ENCODE assay signal across 10 cellular contexts in genomic region chr2:108928660-108929377, GRCh38.
"Had no signal": no experiment of that assay in that cellular context is flagged by ENCODE, and none has a peak within 500 bp of the region (broad histone marks: within the 10 kb centered on the region; RNA-seq: fewer than 3 reads in every experiment).

No MANE protein-coding gene starts in this region.

- H3K9me3 ChIP-seq: ascending aorta, stomach, thyroid gland, vagina had no signal

- H3K27me3 Mint-ChIP-seq: activated CD4-positive, alpha-beta memory T cell treated with anti-CD3 and anti-CD28 coated beads, Interleukin-2, amount 10 ng/mL, durations not matched to agents 7 days and 5 days; activated CD4-positive, alpha-beta T cell treated with anti-CD3 and anti-CD28 coated beads for 36 hours; activated naive CD8-positive, alpha-beta T cell treated with anti-CD3 and anti-CD28 coated beads, Interleukin-2, amount 50 U/mL, for 24 hours had no signal

- H3K4me1 Mint-ChIP-seq: activated CD4-positive, alpha-beta memory T cell treated with anti-CD3 and anti-CD28 coated beads, Interleukin-2, amount 10 ng/mL, durations not matched to agents 7 days and 5 days; activated naive CD8-positive, alpha-beta T cell treated with anti-CD3 and anti-CD28 coated beads, Interleukin-2, amount 50 U/mL, for 24 hours had no signal

- DNase-seq: activated CD8-positive, alpha-beta memory T cell treated with anti-CD3 and anti-CD28 coated beads, Interleukin-2, amount 50 U/mL, for 48 hours; left ventricle myocardium superior had no signal

- H3K4me1 ChIP-seq: ascending aorta, thyroid gland had no signal

- H3K27ac ChIP-seq: ascending aorta, stomach, thyroid gland, vagina had no signal

- H3K27ac Mint-ChIP-seq: activated CD4-positive, alpha-beta memory T cell treated with anti-CD3 and anti-CD28 coated beads, Interleukin-2, amount 10 ng/mL, durations not matched to agents 7 days and 5 days; activated CD4-positive, alpha-beta T cell treated with anti-CD3 and anti-CD28 coated beads for 36 hours; activated naive CD8-positive, alpha-beta T cell treated with anti-CD3 and anti-CD28 coated beads, Interleukin-2, amount 50 U/mL, for 24 hours; activated T-helper 1 cell treated with anti-CD3 and anti-CD28 coated beads, Interleukin-12 subunit alpha, Interleukin-12 subunit beta, Interleukin-2, Interleukin-4 antibody, amounts not matched to agents 30 ng/mL and 10 ng/mL and 1 ng/mL, durations not matched to agents 14 hours and 24 hours and 36 hours had no signal

- H3K4me3 Mint-ChIP-seq: activated CD4-positive, alpha-beta memory T cell treated with anti-CD3 and anti-CD28 coated beads, Interleukin-2, amount 10 ng/mL, durations not matched to agents 7 days and 5 days; activated CD4-positive, alpha-beta T cell treated with anti-CD3 and anti-CD28 coated beads for 36 hours; activated naive CD8-positive, alpha-beta T cell treated with anti-CD3 and anti-CD28 coated beads, Interleukin-2, amount 50 U/mL, for 24 hours; activated T-helper 1 cell treated with anti-CD3 and anti-CD28 coated beads, Interleukin-12 subunit alpha, Interleukin-12 subunit beta, Interleukin-2, Interleukin-4 antibody, amounts not matched to agents 30 ng/mL and 10 ng/mL and 1 ng/mL, durations not matched to agents 14 hours and 24 hours and 36 hours had no signal

- H3K4me3 ChIP-seq: ascending aorta, stomach, thyroid gland, vagina had no signal

- H3K9me3 Mint-ChIP-seq: activated CD4-positive, alpha-beta memory T cell treated with anti-CD3 and anti-CD28 coated beads, Interleukin-2, amount 10 ng/mL, durations not matched to agents 7 days and 5 days; activated naive CD8-positive, alpha-beta T cell treated with anti-CD3 and anti-CD28 coated beads, Interleukin-2, amount 50 U/mL, for 24 hours; activated T-helper 1 cell treated with anti-CD3 and anti-CD28 coated beads, Interleukin-12 subunit alpha, Interleukin-12 subunit beta, Interleukin-2, Interleukin-4 antibody, amounts not matched to agents 30 ng/mL and 10 ng/mL and 1 ng/mL, durations not matched to agents 14 hours and 24 hours and 36 hours had no signal

- H3K27me3 ChIP-seq: ascending aorta, thyroid gland, vagina had no signal

- H3K36me3 ChIP-seq: ascending aorta, stomach, thyroid gland, vagina had no signal
